8 cellular contexts compared by ENCODE assay signal in genomic region chr21:23968722-23969647, GRCh38.
DNase-seq lines count a peak whose midpoint lies in the region; ATAC-seq and TF ChIP-seq lines count a peak whose summit lies in the region.

No MANE protein-coding gene starts in this region.

- no peak overlapping the region for H2AK5ac ChIP-seq in neuronal stem cell (ENCODE audit: low read depth, low read length)

- no peak overlapping the region for H3K23ac ChIP-seq in neuronal stem cell (ENCODE audit: low read depth, low read length, poor library complexity)

- peaks cover 41% of the 10 kb centered on the region for H3K9me3 ChIP-seq in mammary epithelial cell (replicated peaks; ENCODE audit: insufficient read depth, low read length)
- no peaks in the 10 kb centered on the region for H3K9me3 ChIP-seq in neuronal stem cell (replicated peaks in 1 of 2; ENCODE audit: control insufficient read depth in 2 of 2, insufficient read depth in 1 of 2, low read depth in 1 of 2, low read length in 2 of 2)

- no peaks in the 10 kb centered on the region for H3K36me3 ChIP-seq in mammary epithelial cell (ENCODE audit: insufficient read depth, low read length)
- no peaks in the 10 kb centered on the region for H3K36me3 ChIP-seq in brain microvascular endothelial cell (replicated peaks)
- H3K36me3 ChIP-seq in neuronal stem cell (replicated peaks in 1 of 2; ENCODE audit: control insufficient read depth in 2 of 2, insufficient read depth in 2 of 2, low read length in 2 of 2): no peaks in the 10 kb centered on the region

- H3K27ac Mint-ChIP-seq in MCF 10A (ENCODE audit: low read depth, unreplicated experiment): peak overlapping the region; percentile 40

- H3K4me3 Mint-ChIP-seq in MCF 10A (ENCODE audit: unreplicated experiment): no peak overlapping the region

- H2BK12ac ChIP-seq in neuronal stem cell (ENCODE audit: low read length): no peak overlapping the region

- no peaks in the 10 kb centered on the region for H3K9me3 Mint-ChIP-seq in MCF 10A (ENCODE audit: unreplicated experiment)

- no peaks in the 10 kb centered on the region for H3K4me1 ChIP-seq in mammary epithelial cell (ENCODE audit: insufficient read depth, low read length)
- no peaks in the 10 kb centered on the region for H3K4me1 ChIP-seq in neuronal stem cell (ENCODE audit: control insufficient read depth in 2 of 2, insufficient read depth in 1 of 2, low read depth in 1 of 2, low read length in 2 of 2)

- no peak overlapping the region for H4K8ac ChIP-seq in neuronal stem cell (ENCODE audit: low read depth, low read length)

- BruUV-seq in MCF 10A (replicated peaks; lab: Mats Ljungman, UMichigan) (no TSS peak), mammary epithelial cell (replicated peaks; lab: Mats Ljungman, UMichigan) (no TSS peak)

- H3K27me3 Mint-ChIP-seq in MCF 10A (ENCODE audit: insufficient read depth, unreplicated experiment): no peaks in the 10 kb centered on the region

- dilution Hi-C loops in mammary epithelial cell (cut with HindIII; ENCODE audit: low sequenced_read_pairs): no loop called here

- intact Hi-C loops in MCF 10A (cut with micrococcal nuclease): loop anchor here (1.0 to 2.0 kb wide), 2 partner anchors 115 to 546 kb away; no protein-coding TSS in a partner anchor
- intact Hi-C loops in mammary epithelial cell (cut with micrococcal nuclease): no loop called here

- H3K18ac ChIP-seq in neuronal stem cell (ENCODE audit: low read length): peak overlapping the region; percentile 6

- H3K36me3 Mint-ChIP-seq in MCF 10A (ENCODE audit: insufficient read depth, unreplicated experiment): peaks cover 4% of the 10 kb centered on the region

- WGBS in mammary epithelial cell (ENCODE audit: low coverage, missing lambda C conversion rate): 40% methylated on average over 12 of the region's 16 CpGs
- WGBS in neuronal stem cell (ENCODE audit: extremely low coverage in 2 of 2, insufficient read length in 2 of 2, insufficient replicate concordance in 1 of 2), 2 donors: no CpG with 5 or more reads among the region's 16 CpGs

- no peak overlapping the region for H2BK120ac ChIP-seq in neuronal stem cell (ENCODE audit: low read depth, low read length)

- H3K79me2 ChIP-seq in mammary epithelial cell (ENCODE audit: insufficient read depth, low read length): no peaks in the 10 kb centered on the region

- H3K4me1 Mint-ChIP-seq in MCF 10A (ENCODE audit: insufficient read depth, unreplicated experiment): peaks cover 10% of the 10 kb centered on the region

- CTCF ChIA-PET in MCF 10A (lab: Yijun Ruan, JAX): interaction anchor here (0.5 to 3.5 kb wide), 29 partner anchors 8 to 1963 kb away, joined by 3 to 30 read pairs (median 3); no protein-coding TSS in a partner anchor
- CTCF ChIA-PET in mammary epithelial cell (lab: Charles Lee; ENCODE audit: low non-redundant PET): no interaction called here

- ATAC-seq in HG03025 (IDR thresholded peaks at IDR 0.05; ENCODE audit: low FRiP score, unreplicated experiment): peak; percentile 95

- no peak overlapping the region for H3K27ac ChIP-seq in mammary epithelial cell (ENCODE audit: insufficient read depth, low read depth, low read length)
- H3K27ac ChIP-seq in brain microvascular endothelial cell: no peak overlapping the region
- H3K27ac ChIP-seq in neuronal stem cell (replicated peaks; ENCODE audit: low read length): no peak overlapping the region

- H3K14ac ChIP-seq in neuronal stem cell (ENCODE audit: low read length): no peak overlapping the region

- TF ChIP-seq CTCF in MCF 10A (IDR thresholded peaks at IDR 0.05; ENCODE audit: unreplicated experiment) (peak; percentile 73), mammary epithelial cell (conservative IDR thresholded peaks at IDR 0.05 in 1 of 2, IDR thresholded peaks at IDR 0.05 in 1 of 2; ENCODE audit: extremely low read depth in 1 of 2, insufficient read depth in 1 of 2, low read depth in 1 of 2, low read length in 2 of 2) (peak in 1 of 2 donors; percentile 7), brain microvascular endothelial cell (IDR thresholded peaks at IDR 0.05; ENCODE audit: low read depth, low read length, missing control alignments) (peak; percentile 70)

- no peaks in the 10 kb centered on the region for H3K79me1 ChIP-seq in neuronal stem cell (ENCODE audit: low read depth, low read length)

- no peak overlapping the region for H2BK5ac ChIP-seq in neuronal stem cell (ENCODE audit: low read length)

- H3K27me3 ChIP-seq in mammary epithelial cell (ENCODE audit: insufficient read depth, low read length) (no peaks in the 10 kb centered on the region), brain microvascular endothelial cell (replicated peaks) (no peaks in the 10 kb centered on the region), neuronal stem cell (ENCODE audit: control insufficient read depth in 3 of 3, insufficient read depth in 3 of 3, low read depth in 1 of 3, low read length in 3 of 3) (no peaks in the 10 kb centered on the region)

- no peak overlapping the region for H3K4ac ChIP-seq in neuronal stem cell (ENCODE audit: low read length)

- POLR2A ChIA-PET in MCF 10A (lab: Yijun Ruan, JAX): no interaction called here

- H2AFZ ChIP-seq in mammary epithelial cell (ENCODE audit: low read depth, low read length): no peak overlapping the region
- no peak overlapping the region for H2AFZ ChIP-seq in neuronal stem cell (ENCODE audit: low read length)

- H3K9ac ChIP-seq in mammary epithelial cell (ENCODE audit: insufficient read depth, low read length): no peak overlapping the region
- no peak overlapping the region for H3K9ac ChIP-seq in neuronal stem cell (ENCODE audit: low read depth, low read length, poor library complexity)

- H4K91ac ChIP-seq in neuronal stem cell (ENCODE audit: low read depth, low read length, poor library complexity): no peak overlapping the region

- H3K4me2 ChIP-seq in mammary epithelial cell (ENCODE audit: insufficient read depth, low read depth, low read length) (no peak overlapping the region), neuronal stem cell (ENCODE audit: insufficient read depth, low read length, poor library complexity, severe bottlenecking) (no peak overlapping the region)

- no peaks in the 10 kb centered on the region for H4K20me1 ChIP-seq in mammary epithelial cell (ENCODE audit: insufficient read depth, low read length)

- H3K4me3 ChIP-seq in mammary epithelial cell (replicated peaks in 1 of 3; ENCODE audit: insufficient read depth in 1 of 3, low read depth in 2 of 3, low read length in 3 of 3) (no peak overlapping the region), brain microvascular endothelial cell (ENCODE audit: low read depth, low read length) (no peak overlapping the region), neuronal stem cell (ENCODE audit: low read length in 2 of 2) (no peak overlapping the region)

- in situ Hi-C loops in mammary epithelial cell (cut with MboI; ENCODE audit: low sequenced_read_pairs in 2 of 2): no loop called here
- in situ Hi-C loops in brain microvascular endothelial cell (cut with HindIII; ENCODE audit: low pct_ligation_motif_present, low sequenced_read_pairs): no loop called here

- DNase-seq in MCF 10A (ENCODE audit: unreplicated experiment) (peak; percentile 68), mammary epithelial cell (no peak), NCI-H146 treated with DMSO at 0.1 percent for 48 hours (lab: John Stamatoyannopoulos, UW; ENCODE audit: unreplicated experiment) (peak; percentile 72), UCSD-AML1 (lab: John Stamatoyannopoulos, UW; ENCODE audit: unreplicated experiment) (peak; percentile 81), brain microvascular endothelial cell (peak; percentile 18), neuronal stem cell (ENCODE audit: low spot score) (peak; percentile 62), inferior parietal cortex (ENCODE audit: extremely low spot score) (no peak)

- no peak overlapping the region for H2BK15ac ChIP-seq in neuronal stem cell (ENCODE audit: low read length)

Comparison
In these comparisons a context has a peak if more than half of its experiments do, and no peak if none do; other contexts are left out.
1. DNase-seq: peak in MCF 10A (single experiment), NCI-H146 treated with DMSO at 0.1 percent for 48 hours (single experiment), UCSD-AML1 (single experiment), brain microvascular endothelial cell (single experiment) and neuronal stem cell (single experiment); none in mammary epithelial cell (single experiment) and inferior parietal cortex (single experiment).